5 cellular contexts compared by ENCODE assay signal in the genomic region with DNA sequence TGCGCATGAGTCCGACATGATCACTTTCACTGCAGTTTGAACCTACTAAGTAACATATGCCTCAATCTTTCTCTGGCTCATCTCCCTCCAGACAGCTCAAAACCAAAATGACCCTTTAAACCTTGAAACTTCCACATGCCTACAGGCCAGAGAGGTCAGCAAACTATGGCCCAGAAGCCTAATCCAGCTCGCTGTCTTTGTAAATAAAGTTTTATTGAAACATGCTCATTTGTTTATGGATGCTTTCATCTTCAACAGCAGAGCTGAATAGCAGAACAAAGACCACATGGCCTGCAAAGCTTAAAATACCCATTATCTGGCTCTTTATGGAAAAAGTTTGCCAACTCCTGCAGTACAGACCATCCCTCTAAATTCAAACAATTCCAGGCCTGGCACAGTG.
ATAC-seq and TF ChIP-seq lines count a peak whose summit lies in the region.
"Had no signal": no experiment of that assay in that cellular context is flagged by ENCODE, and none has a peak within 500 bp of the region (broad histone marks: within the 10 kb centered on the region; RNA-seq: fewer than 3 reads in every experiment).

No MANE protein-coding gene starts in this region.

- H3K9ac ChIP-seq in Loucy (ENCODE audit: low read depth, low read length, poor library complexity, severe bottlenecking) (peak overlapping the region; percentile 93), iPS-20b (ENCODE audit: low read depth, low read length) (peak overlapping the region; percentile 94; the same call in 1 of the 2 replicates)

- H3K79me2 ChIP-seq in Loucy (ENCODE audit: insufficient read depth, low read length), result peaks cover 66% of the 10 kb centered on the region

- H4K20me1 ChIP-seq in Loucy (ENCODE audit: insufficient read depth, low read length, poor library complexity, severe bottlenecking), result peaks cover 3% of the 10 kb centered on the region

- no peak overlapping the region for H2AFZ ChIP-seq in Loucy (ENCODE audit: low read length)

- no peaks in the 10 kb centered on the region for H3K9me2 ChIP-seq in Loucy (replicated peaks; ENCODE audit: low read depth, low read length)

- no peaks in the 10 kb centered on the region for H3K9me3 ChIP-seq in Loucy (ENCODE audit: insufficient read depth, low read depth, low read length)
- no peaks in the 10 kb centered on the region for H3K9me3 ChIP-seq in iPS-20b (ENCODE audit: insufficient read depth, low read depth, low read length)
- H3K9me3 ChIP-seq: tibial nerve had no signal

- peak overlapping the region; percentile 83 for H3K4me2 ChIP-seq in Loucy (ENCODE audit: low read depth, low read length, poor library complexity, severe bottlenecking)

- TF ChIP-seq CTCF in Loucy (conservative IDR thresholded peaks at IDR 0.05; ENCODE audit: low read length), result no peak

- H3K36me3 ChIP-seq in Loucy (ENCODE audit: insufficient read depth, low read length), result peaks cover 10% of the 10 kb centered on the region; the same call in 1 of the 2 replicates
- H3K36me3 ChIP-seq in iPS-20b (ENCODE audit: insufficient read depth, low read depth, low read length), result peaks cover 27% of the 10 kb centered on the region

- H3F3A ChIP-seq in Loucy (ENCODE audit: low read depth), result no peaks in the 10 kb centered on the region

- H3K27ac ChIP-seq in iPS-20b (ENCODE audit: low read length), result no peak overlapping the region

- H3K4me3 ChIP-seq in Loucy (ENCODE audit: low read length, poor library complexity, severe bottlenecking), result no peak overlapping the region
- H3K4me3 ChIP-seq in iPS-20b (ENCODE audit: low read length), result peak overlapping the region; percentile 13; the same call in 1 of the 2 replicates
- H3K4me3 ChIP-seq: tibial nerve had no signal

- H3K4me1 ChIP-seq in Loucy (ENCODE audit: insufficient read depth, low read length, poor library complexity, severe bottlenecking) (peaks cover 28% of the 10 kb centered on the region), iPS-20b (ENCODE audit: insufficient read depth, low read length) (peaks cover 15% of the 10 kb centered on the region)

- no peaks in the 10 kb centered on the region for H3K27me3 ChIP-seq in Loucy (ENCODE audit: insufficient read depth, low read length, poor library complexity, severe bottlenecking)
- H3K27me3 ChIP-seq in iPS-20b (ENCODE audit: insufficient read depth, low read length), result no peaks in the 10 kb centered on the region
- H3K27me3 ChIP-seq: tibial nerve had no signal

- no peak for ATAC-seq in GM21717 (IDR thresholded peaks at IDR 0.05; ENCODE audit: unreplicated experiment)
- ATAC-seq: effector memory CD8-positive, alpha-beta T cell had no signal
